1 cellular context compared by ENCODE assay signal in the genomic region with DNA sequence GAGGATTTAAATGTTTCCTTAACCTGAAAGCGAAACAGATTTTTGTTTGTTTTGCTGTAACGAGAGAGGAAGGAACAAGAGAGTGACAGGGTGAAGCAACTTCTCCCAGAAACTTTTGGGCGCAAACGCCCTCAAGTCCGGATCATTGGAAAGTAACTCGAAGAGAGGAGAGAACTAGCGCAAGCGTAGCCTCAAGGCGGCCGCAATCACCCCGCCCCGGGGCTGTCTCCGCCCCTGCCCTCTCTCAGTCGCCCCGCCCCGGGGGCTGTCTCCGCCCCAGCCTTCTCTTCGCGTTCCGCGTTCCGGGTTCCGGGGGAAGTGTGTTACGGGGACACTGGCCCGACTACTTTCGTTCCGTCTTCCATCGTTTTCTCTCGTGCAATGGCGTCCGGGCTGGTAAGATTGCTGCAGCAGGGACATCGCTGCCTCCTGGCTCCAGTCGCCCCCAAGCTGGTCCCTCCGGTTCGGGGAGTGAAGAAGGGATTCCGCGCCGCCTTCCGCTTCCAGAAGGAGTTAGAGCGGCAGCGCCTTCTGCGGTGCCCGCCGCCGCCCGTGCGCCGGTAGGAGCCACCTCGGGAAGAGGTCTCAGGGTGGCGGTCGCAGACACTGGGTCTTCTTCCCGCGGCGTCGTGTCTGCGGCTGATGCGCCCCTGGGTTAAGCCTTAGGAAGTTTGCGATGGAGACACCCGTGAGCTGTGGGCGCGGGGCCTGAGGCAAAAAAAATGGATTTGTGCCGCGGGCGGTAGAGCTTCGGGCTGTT.
TF ChIP-seq lines count a peak whose summit lies in the region.

MRPL44 (plus strand) TSS at position 372 of the 760 bp plus-strand sequence; CDS start at position 382, 10 bp downstream.

TF ChIP-seq in HepG2, 621 proteins besides CTCF, POLR2A, EP300 and RAD21 (continued from another document and continues in another):
- peak; percentile 58; the same call in 1 of the 2 replicates for TF ChIP-seq ZBTB10 (CRISPR knock-in tag; IDR thresholded peaks at IDR 0.05; ENCODE audit: borderline replicate concordance)
- TF ChIP-seq, protein P1, sequence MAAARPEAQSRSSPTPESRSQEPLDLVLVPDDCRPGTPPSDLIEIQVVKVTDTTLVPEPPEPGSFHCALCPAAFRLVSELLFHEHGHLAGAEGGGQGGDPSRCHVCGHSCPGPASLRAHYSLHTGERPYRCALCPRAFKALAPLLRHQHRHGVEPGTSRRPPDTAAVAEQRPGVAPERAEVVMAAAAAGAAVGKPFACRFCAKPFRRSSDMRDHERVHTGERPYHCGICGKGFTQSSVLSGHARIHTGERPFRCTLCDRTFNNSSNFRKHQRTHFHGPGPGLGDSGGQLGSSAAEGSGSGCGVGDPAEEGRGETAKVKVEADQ (CRISPR knock-in tag; IDR thresholded peaks at IDR 0.05; ENCODE audit: borderline replicate concordance) = peak; percentile 99
- TF ChIP-seq HES4 (CRISPR knock-in tag; IDR thresholded peaks at IDR 0.05; ENCODE audit: borderline replicate concordance) = peak; percentile 96
- TF ChIP-seq, protein P2, sequence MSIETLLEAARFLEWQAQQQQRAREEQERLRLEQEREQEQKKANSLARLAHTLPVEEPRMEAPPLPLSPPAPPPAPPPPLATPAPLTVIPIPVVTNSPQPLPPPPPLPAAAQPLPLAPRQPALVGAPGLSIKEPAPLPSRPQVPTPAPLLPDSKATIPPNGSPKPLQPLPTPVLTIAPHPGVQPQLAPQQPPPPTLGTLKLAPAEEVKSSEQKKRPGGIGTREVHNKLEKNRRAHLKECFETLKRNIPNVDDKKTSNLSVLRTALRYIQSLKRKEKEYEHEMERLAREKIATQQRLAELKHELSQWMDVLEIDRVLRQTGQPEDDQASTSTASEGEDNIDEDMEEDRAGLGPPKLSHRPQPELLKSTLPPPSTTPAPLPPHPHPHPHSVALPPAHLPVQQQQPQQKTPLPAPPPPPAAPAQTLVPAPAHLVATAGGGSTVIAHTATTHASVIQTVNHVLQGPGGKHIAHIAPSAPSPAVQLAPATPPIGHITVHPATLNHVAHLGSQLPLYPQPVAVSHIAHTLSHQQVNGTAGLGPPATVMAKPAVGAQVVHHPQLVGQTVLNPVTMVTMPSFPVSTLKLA (IDR thresholded peaks at IDR 0.05) = peak; percentile 43; the same call in 1 of the 2 replicates
- no peak for TF ChIP-seq ZNF30 (CRISPR knock-in tag; IDR thresholded peaks at IDR 0.05)
- TF ChIP-seq ZNF775 (CRISPR knock-in tag; IDR thresholded peaks at IDR 0.05; ENCODE audit: borderline replicate concordance) = peak; percentile 97
- TF ChIP-seq DNMT3B (CRISPR knock-in tag; conservative IDR thresholded peaks at IDR 0.05) = peak; percentile 98
- peak; percentile 90 for TF ChIP-seq NR2C2 (CRISPR knock-in tag; IDR thresholded peaks at IDR 0.05; ENCODE audit: borderline replicate concordance)
- peak; percentile 100 for TF ChIP-seq KDM2A (CRISPR knock-in tag; IDR thresholded peaks at IDR 0.05; ENCODE audit: borderline replicate concordance, low read depth)
- TF ChIP-seq FOXJ3 (CRISPR knock-in tag; IDR thresholded peaks at IDR 0.05; ENCODE audit: borderline replicate concordance) = peak; percentile 89
- peak; percentile 88 for TF ChIP-seq SIX4 (CRISPR knock-in tag; IDR thresholded peaks at IDR 0.05)
- peak; percentile 99 for TF ChIP-seq ZNF816 (CRISPR knock-in tag; IDR thresholded peaks at IDR 0.05; ENCODE audit: borderline replicate concordance)
- peak; percentile 100 for TF ChIP-seq POGZ (CRISPR knock-in tag; IDR thresholded peaks at IDR 0.05)
- peak; percentile 93 for TF ChIP-seq ARNT2 (CRISPR knock-in tag; IDR thresholded peaks at IDR 0.05; ENCODE audit: low read depth)
- TF ChIP-seq GTF3A (CRISPR knock-in tag; conservative IDR thresholded peaks at IDR 0.05) = peak; percentile 99
- TF ChIP-seq ZNF580 (CRISPR knock-in tag; IDR thresholded peaks at IDR 0.05; ENCODE audit: borderline replicate concordance, low read depth) = peak; percentile 99
- TF ChIP-seq ZNF557 (CRISPR knock-in tag; IDR thresholded peaks at IDR 0.05) = 0 out of 2 replicates have a peak, but pooled peaks have one; percentile 88
- TF ChIP-seq ELF4 (CRISPR knock-in tag; IDR thresholded peaks at IDR 0.05; ENCODE audit: borderline replicate concordance) = peak; percentile 98
- peak; percentile 64; the same call in 1 of the 2 replicates for TF ChIP-seq CEBPB (IDR thresholded peaks at IDR 0.05; ENCODE audit: borderline replicate concordance, low read depth, low read length)
- peak; percentile 95 for TF ChIP-seq GFI1 (CRISPR knock-in tag; IDR thresholded peaks at IDR 0.05; ENCODE audit: borderline replicate concordance)
- TF ChIP-seq, protein P3, sequence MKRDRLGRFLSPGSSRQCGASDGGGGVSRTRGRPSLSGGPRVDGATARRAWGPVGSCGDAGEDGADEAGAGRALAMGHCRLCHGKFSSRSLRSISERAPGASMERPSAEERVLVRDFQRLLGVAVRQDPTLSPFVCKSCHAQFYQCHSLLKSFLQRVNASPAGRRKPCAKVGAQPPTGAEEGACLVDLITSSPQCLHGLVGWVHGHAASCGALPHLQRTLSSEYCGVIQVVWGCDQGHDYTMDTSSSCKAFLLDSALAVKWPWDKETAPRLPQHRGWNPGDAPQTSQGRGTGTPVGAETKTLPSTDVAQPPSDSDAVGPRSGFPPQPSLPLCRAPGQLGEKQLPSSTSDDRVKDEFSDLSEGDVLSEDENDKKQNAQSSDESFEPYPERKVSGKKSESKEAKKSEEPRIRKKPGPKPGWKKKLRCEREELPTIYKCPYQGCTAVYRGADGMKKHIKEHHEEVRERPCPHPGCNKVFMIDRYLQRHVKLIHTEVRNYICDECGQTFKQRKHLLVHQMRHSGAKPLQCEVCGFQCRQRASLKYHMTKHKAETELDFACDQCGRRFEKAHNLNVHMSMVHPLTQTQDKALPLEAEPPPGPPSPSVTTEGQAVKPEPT (CRISPR knock-in tag; IDR thresholded peaks at IDR 0.05; ENCODE audit: low read depth) = peak; percentile 95
- TF ChIP-seq ZNF451 (CRISPR knock-in tag; IDR thresholded peaks at IDR 0.05) = peak; percentile 98
- TF ChIP-seq TAF15 (IDR thresholded peaks at IDR 0.05; ENCODE audit: low read depth, low read length, poor library complexity, severe bottlenecking) = peak; percentile 69
- no peak for TF ChIP-seq ZC3H4 (CRISPR knock-in tag; IDR thresholded peaks at IDR 0.05; ENCODE audit: borderline replicate concordance)
- peak; percentile 92; the same call in 1 of the 2 replicates for TF ChIP-seq SNAPC2 (CRISPR knock-in tag; IDR thresholded peaks at IDR 0.05)
- peak; percentile 92 for TF ChIP-seq ESRRA (CRISPR knock-in tag; IDR thresholded peaks at IDR 0.05; ENCODE audit: low read depth)
- TF ChIP-seq, protein P4, sequence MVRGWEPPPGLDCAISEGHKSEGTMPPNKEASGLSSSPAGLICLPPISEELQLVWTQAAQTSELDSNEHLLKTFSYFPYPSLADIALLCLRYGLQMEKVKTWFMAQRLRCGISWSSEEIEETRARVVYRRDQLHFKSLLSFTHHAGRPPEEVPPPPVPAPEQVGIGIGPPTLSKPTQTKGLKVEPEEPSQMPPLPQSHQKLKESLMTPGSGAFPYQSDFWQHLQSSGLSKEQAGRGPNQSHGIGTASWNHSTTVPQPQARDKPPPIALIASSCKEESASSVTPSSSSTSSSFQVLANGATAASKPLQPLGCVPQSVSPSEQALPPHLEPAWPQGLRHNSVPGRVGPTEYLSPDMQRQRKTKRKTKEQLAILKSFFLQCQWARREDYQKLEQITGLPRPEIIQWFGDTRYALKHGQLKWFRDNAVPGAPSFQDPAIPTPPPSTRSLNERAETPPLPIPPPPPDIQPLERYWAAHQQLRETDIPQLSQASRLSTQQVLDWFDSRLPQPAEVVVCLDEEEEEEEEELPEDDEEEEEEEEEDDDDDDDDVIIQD (CRISPR knock-in tag; IDR thresholded peaks at IDR 0.05; ENCODE audit: low read depth) = peak; percentile 98
- TF ChIP-seq, protein P5, sequence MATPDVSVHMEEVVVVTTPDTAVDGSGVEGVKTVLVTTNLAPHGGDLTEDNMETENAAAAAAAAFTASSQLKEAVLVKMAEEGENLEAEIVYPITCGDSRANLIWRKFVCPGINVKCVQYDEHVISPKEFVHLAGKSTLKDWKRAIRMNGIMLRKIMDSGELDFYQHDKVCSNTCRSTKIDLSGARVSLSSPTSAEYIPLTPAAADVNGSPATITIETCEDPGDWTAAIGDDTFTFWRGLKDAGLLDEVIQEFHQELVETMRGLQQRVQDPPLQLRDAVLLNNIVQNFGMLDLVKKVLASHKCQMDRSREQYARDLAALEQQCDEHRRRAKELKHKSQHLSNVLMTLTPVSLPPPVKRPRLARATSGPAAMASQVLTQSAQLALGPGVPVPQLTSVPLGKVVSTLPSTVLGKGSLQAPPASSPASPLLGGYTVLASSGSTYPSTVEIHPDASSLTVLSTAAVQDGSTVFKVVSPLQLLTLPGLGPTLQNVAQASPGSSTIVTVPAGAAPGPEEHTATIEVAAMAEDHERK (CRISPR knock-in tag; IDR thresholded peaks at IDR 0.05; ENCODE audit: low read depth) = peak; percentile 47; the same call in 1 of the 2 replicates
- peak; percentile 72; the same call in 1 of the 2 replicates for TF ChIP-seq ZC3H13 (CRISPR knock-in tag; IDR thresholded peaks at IDR 0.05)
- TF ChIP-seq RNF2 (conservative IDR thresholded peaks at IDR 0.05; ENCODE audit: low read depth) = 0 out of 2 replicates have a peak, but pooled peaks have one; percentile 63
- peak; percentile 66; the same call in 1 of the 2 replicates for TF ChIP-seq ZBTB21 (CRISPR knock-in tag; IDR thresholded peaks at IDR 0.05)
- no peak for TF ChIP-seq ZNF367 (CRISPR knock-in tag; IDR thresholded peaks at IDR 0.05; ENCODE audit: borderline replicate concordance)
- no peak for TF ChIP-seq HNRNPUL1 (IDR thresholded peaks at IDR 0.05; ENCODE audit: low read depth, low read length)
- peak; percentile 97 for TF ChIP-seq TMF1 (CRISPR knock-in tag; IDR thresholded peaks at IDR 0.05; ENCODE audit: low read depth)
- peak; percentile 81; the same call in 1 of the 2 replicates for TF ChIP-seq ZKSCAN1 (IDR thresholded peaks at IDR 0.05; ENCODE audit: low read length)
- TF ChIP-seq, protein P6, sequence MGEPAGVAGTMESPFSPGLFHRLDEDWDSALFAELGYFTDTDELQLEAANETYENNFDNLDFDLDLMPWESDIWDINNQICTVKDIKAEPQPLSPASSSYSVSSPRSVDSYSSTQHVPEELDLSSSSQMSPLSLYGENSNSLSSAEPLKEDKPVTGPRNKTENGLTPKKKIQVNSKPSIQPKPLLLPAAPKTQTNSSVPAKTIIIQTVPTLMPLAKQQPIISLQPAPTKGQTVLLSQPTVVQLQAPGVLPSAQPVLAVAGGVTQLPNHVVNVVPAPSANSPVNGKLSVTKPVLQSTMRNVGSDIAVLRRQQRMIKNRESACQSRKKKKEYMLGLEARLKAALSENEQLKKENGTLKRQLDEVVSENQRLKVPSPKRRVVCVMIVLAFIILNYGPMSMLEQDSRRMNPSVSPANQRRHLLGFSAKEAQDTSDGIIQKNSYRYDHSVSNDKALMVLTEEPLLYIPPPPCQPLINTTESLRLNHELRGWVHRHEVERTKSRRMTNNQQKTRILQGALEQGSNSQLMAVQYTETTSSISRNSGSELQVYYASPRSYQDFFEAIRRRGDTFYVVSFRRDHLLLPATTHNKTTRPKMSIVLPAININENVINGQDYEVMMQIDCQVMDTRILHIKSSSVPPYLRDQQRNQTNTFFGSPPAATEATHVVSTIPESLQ (CRISPR knock-in tag; conservative IDR thresholded peaks at IDR 0.05) = peak; percentile 98; the same call in 1 of the 2 replicates
- TF ChIP-seq ZNF780A (CRISPR knock-in tag; IDR thresholded peaks at IDR 0.05) = peak; percentile 81; the same call in 1 of the 2 replicates
- peak; percentile 76 for TF ChIP-seq ZNF441 (CRISPR knock-in tag; IDR thresholded peaks at IDR 0.05; ENCODE audit: borderline replicate concordance)
- TF ChIP-seq ZNF503 (CRISPR knock-in tag; IDR thresholded peaks at IDR 0.05) = peak; percentile 96
- TF ChIP-seq KDM5B (CRISPR knock-in tag; IDR thresholded peaks at IDR 0.05; ENCODE audit: borderline replicate concordance) = peak; percentile 98
- TF ChIP-seq TSC22D2 (CRISPR knock-in tag; IDR thresholded peaks at IDR 0.05; ENCODE audit: borderline replicate concordance) = peak; percentile 92; the same call in 1 of the 2 replicates
- TF ChIP-seq ZIK1 (CRISPR knock-in tag; IDR thresholded peaks at IDR 0.05; ENCODE audit: borderline replicate concordance, low read depth) = peak; percentile 80; the same call in 1 of the 2 replicates
- peak; percentile 99 for TF ChIP-seq SP140L (CRISPR knock-in tag; IDR thresholded peaks at IDR 0.05; ENCODE audit: borderline replicate concordance)
- peak; percentile 91; the same call in 1 of the 2 replicates for TF ChIP-seq SP5 (CRISPR knock-in tag; IDR thresholded peaks at IDR 0.05; ENCODE audit: borderline replicate concordance, low read depth)
- peak; percentile 60; the same call in 1 of the 2 replicates for TF ChIP-seq ZNF644 (CRISPR knock-in tag; IDR thresholded peaks at IDR 0.05; ENCODE audit: low read depth)
- TF ChIP-seq MED13 (CRISPR knock-in tag; IDR thresholded peaks at IDR 0.05) = peak; percentile 92
- TF ChIP-seq ZNF766 (CRISPR knock-in tag; IDR thresholded peaks at IDR 0.05; ENCODE audit: borderline replicate concordance) = peak; percentile 97
